In genomic region chr5:36607838-36608783, GRCh38 we compare ENCODE assay signal across 1 cellular context.
TF ChIP-seq lines count a peak whose summit lies in the region.

No MANE protein-coding gene starts in this region.

TF ChIP-seq in HEK293, 187 proteins besides CTCF, POLR2A, EP300 and RAD21 (continued from another document):
- no peak for TF ChIP-seq PATZ1 (tag by site-specific recombination; IDR thresholded peaks at IDR 0.05)
- 0 out of 2 replicates have a peak, but pooled peaks have one; percentile 25 for TF ChIP-seq ZXDB (tag by site-specific recombination; IDR thresholded peaks at IDR 0.05)
- no peak for TF ChIP-seq AEBP2 (tag by site-specific recombination; IDR thresholded peaks at IDR 0.05; ENCODE audit: borderline replicate concordance)
- no peak for TF ChIP-seq ZNF501 (tag by site-specific recombination; IDR thresholded peaks at IDR 0.05)
- TF ChIP-seq ZNF768 (tag by site-specific recombination; IDR thresholded peaks at IDR 0.05): no peak
- TF ChIP-seq ZNF837 (tag by site-specific recombination; IDR thresholded peaks at IDR 0.05): no peak
- TF ChIP-seq KLF16 (tag by site-specific recombination; IDR thresholded peaks at IDR 0.05): no peak
- no peak for TF ChIP-seq SETDB1 (IDR thresholded peaks at IDR 0.05; ENCODE audit: insufficient read length, low read length)
- TF ChIP-seq BCL6B (tag by site-specific recombination; IDR thresholded peaks at IDR 0.05): no peak
- TF ChIP-seq EGR2 (tag by site-specific recombination; IDR thresholded peaks at IDR 0.05; ENCODE audit: low read depth): no peak
- 0 out of 2 replicates have a peak, but pooled peaks have one; percentile 8 for TF ChIP-seq ZEB2 (tag by site-specific recombination; IDR thresholded peaks at IDR 0.05)
- no peak for TF ChIP-seq ZBTB11 (tag by site-specific recombination; conservative IDR thresholded peaks at IDR 0.05; ENCODE audit: low read depth)
- TF ChIP-seq PRDM6 (tag by site-specific recombination; IDR thresholded peaks at IDR 0.05): peak; percentile 38; the same call in 1 of the 2 replicates
- no peak for TF ChIP-seq ZNF2 (tag by site-specific recombination; IDR thresholded peaks at IDR 0.05)
- no peak for TF ChIP-seq ZNF514 (tag by site-specific recombination; IDR thresholded peaks at IDR 0.05)
- TF ChIP-seq ZBTB44 (tag by site-specific recombination; IDR thresholded peaks at IDR 0.05): peak; percentile 21; the same call in 1 of the 2 replicates
- peak; percentile 36 for TF ChIP-seq GLIS1 (tag by site-specific recombination; IDR thresholded peaks at IDR 0.05)
- TF ChIP-seq PRDM4 (tag by site-specific recombination; IDR thresholded peaks at IDR 0.05): no peak
- peak; percentile 91 for TF ChIP-seq ZIC2 (tag by site-specific recombination; IDR thresholded peaks at IDR 0.05)
- TF ChIP-seq ZNF155 (tag by site-specific recombination; IDR thresholded peaks at IDR 0.05): no peak
- TF ChIP-seq ZNF561 (tag by site-specific recombination; IDR thresholded peaks at IDR 0.05; ENCODE audit: borderline replicate concordance): peak; percentile 38; the same call in 1 of the 2 replicates
- TF ChIP-seq OVOL3 (tag by site-specific recombination; IDR thresholded peaks at IDR 0.05): no peak
- TF ChIP-seq ZBTB26 (tag by site-specific recombination; optimal IDR thresholded peaks at IDR 0.05): no peak
- no peak for TF ChIP-seq ZNF530 (tag by site-specific recombination; IDR thresholded peaks at IDR 0.05; ENCODE audit: low read depth)
